8 cellular contexts compared by ENCODE assay signal in the genomic region with DNA sequence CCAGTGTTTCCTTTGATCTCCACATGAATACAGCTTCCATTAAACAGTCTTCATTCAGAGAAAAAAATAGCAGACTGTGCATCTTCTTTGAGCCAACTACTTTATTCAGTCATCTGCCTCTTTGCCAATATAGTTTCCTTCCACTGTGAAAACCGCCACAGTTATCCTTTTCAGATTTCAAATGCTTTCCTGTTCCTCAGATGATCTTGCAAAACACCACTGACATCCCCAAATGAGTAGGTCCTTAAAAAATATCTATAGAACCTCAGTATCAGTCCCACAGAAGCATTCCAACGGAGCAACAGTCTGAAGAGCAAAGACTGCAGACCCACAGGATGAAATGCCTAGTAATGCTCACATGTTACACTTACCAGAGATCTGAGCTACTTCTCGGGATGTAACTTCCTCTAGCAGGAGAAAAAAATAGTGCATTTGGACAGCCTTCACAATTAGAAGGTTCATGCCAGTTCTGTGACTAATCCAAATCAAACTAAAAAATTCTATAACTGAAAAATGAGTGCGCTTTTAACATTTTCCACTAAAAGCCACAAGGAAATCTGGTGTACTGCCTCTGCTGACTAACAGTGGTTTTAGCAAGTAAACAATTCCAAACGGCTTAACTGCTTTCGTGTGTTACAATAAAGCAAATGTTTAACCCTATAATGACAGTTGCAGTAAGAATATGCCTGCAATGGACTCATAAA. TPM values are rescaled to one million over a fixed set of nuclear protein-coding genes. Genes with fewer than 3 reads are reported as not detected.
DNase-seq lines count a peak whose midpoint lies in the region; ATAC-seq lines count a peak whose summit lies in the region.

A gene (minus strand): TSS at position 380 of the 704 bp plus-strand sequence. CDS start 1,458 bp downstream, outside the sequence.

- H3K9me3 ChIP-seq in neuronal stem cell (replicated peaks in 1 of 2; ENCODE audit: control insufficient read depth in 2 of 2, insufficient read depth in 1 of 2, low read depth in 1 of 2, low read length in 2 of 2) = no peaks in the 10 kb centered on the region

- H3K27ac ChIP-seq in neuronal stem cell (replicated peaks; ENCODE audit: low read length) = peak within 1 kb of the TSS; percentile 84

- no peak within 1 kb of the TSS for H3K14ac ChIP-seq in neuronal stem cell (ENCODE audit: low read length)

- H3K27ac Mint-ChIP-seq in activated naive CD4-positive, alpha-beta T cell treated with anti-CD3 and anti-CD28 coated beads, Interleukin-2, amount 50 U/mL, for 72 hours = peak within 1 kb of the TSS; percentile 84 to 91

- no peak within 1 kb of the TSS for H4K91ac ChIP-seq in neuronal stem cell (ENCODE audit: low read depth, low read length, poor library complexity)

- H3K18ac ChIP-seq in neuronal stem cell (ENCODE audit: low read length) = no peak within 1 kb of the TSS

- H2AK5ac ChIP-seq in neuronal stem cell (ENCODE audit: low read depth, low read length) = no peak within 1 kb of the TSS

- no peak within 1 kb of the TSS for H2BK5ac ChIP-seq in neuronal stem cell (ENCODE audit: low read length)

- H3K9me3 Mint-ChIP-seq in activated naive CD4-positive, alpha-beta T cell treated with anti-CD3 and anti-CD28 coated beads, Interleukin-2, amount 50 U/mL, for 72 hours = peaks cover 0 to 2% of the 10 kb centered on the region in 2 donors

- WGBS in neuronal stem cell (ENCODE audit: extremely low coverage in 2 of 2, insufficient read length in 2 of 2, insufficient replicate concordance in 1 of 2), 2 donors = no CpG with 5 or more reads among the region's 6 CpGs

- H3K4me3 ChIP-seq in neuronal stem cell (ENCODE audit: low read length in 2 of 2) = peak within 1 kb of the TSS in 1 of 2 donors; percentile 34

- H3K36me3 ChIP-seq in neuronal stem cell (replicated peaks in 1 of 2; ENCODE audit: control insufficient read depth in 2 of 2, insufficient read depth in 2 of 2, low read length in 2 of 2) = peaks cover 0 to 12% of the 10 kb centered on the region in 2 donors

- no peak within 1 kb of the TSS for H3K23ac ChIP-seq in neuronal stem cell (ENCODE audit: low read depth, low read length, poor library complexity)

- DNase-seq in C1 segment of cervical spinal cord (lab: John Stamatoyannopoulos, UW) = peak in 12 of 14 donors; percentile 5 to 90 (median 20)
- peak; percentile 11 for DNase-seq in NCI-H2081 treated with DMSO at 0.1 percent for 48 hours (lab: John Stamatoyannopoulos, UW)
- peak in 1 of 2 donors; percentile 24 for DNase-seq in activated naive CD4-positive, alpha-beta T cell treated with anti-CD3 and anti-CD28 coated beads, Interleukin-2, amount 50 U/mL, for 72 hours (ENCODE audit: low spot score in 2 of 2)
- DNase-seq in globus pallidus (ENCODE audit: low spot score) = peak; percentile 83
- DNase-seq in neuronal stem cell (ENCODE audit: low spot score) = peak; percentile 30

- ATAC-seq in GM19324 (IDR thresholded peaks at IDR 0.05; ENCODE audit: low FRiP score, unreplicated experiment) = peak; percentile 32
- ATAC-seq in activated naive CD4-positive, alpha-beta T cell treated with anti-CD3 and anti-CD28 coated beads, Interleukin-2, amount 50 U/mL, for 72 hours = peak; percentile 72 to 73
- ATAC-seq in HG03196 (IDR thresholded peaks at IDR 0.05; ENCODE audit: unreplicated experiment) = no peak
- no peak for ATAC-seq in HG02571 (IDR thresholded peaks at IDR 0.05; ENCODE audit: unreplicated experiment)

- H3K27me3 ChIP-seq in neuronal stem cell (ENCODE audit: control insufficient read depth in 3 of 3, insufficient read depth in 3 of 3, low read depth in 1 of 3, low read length in 3 of 3) = no peaks in the 10 kb centered on the region

- no peak within 1 kb of the TSS for H3K9ac ChIP-seq in neuronal stem cell (ENCODE audit: low read depth, low read length, poor library complexity)

- H2BK12ac ChIP-seq in neuronal stem cell (ENCODE audit: low read length) = no peak within 1 kb of the TSS

- H2BK15ac ChIP-seq in neuronal stem cell (ENCODE audit: low read length) = no peak within 1 kb of the TSS

- H3K79me1 ChIP-seq in neuronal stem cell (ENCODE audit: low read depth, low read length) = no peaks in the 10 kb centered on the region

- no peak within 1 kb of the TSS for H2BK120ac ChIP-seq in neuronal stem cell (ENCODE audit: low read depth, low read length)

- no peak within 1 kb of the TSS for H3K4ac ChIP-seq in neuronal stem cell (ENCODE audit: low read length)

- peak within 1 kb of the TSS; percentile 76 for H2AFZ ChIP-seq in neuronal stem cell (ENCODE audit: low read length)

- peaks cover 0 to 7% of the 10 kb centered on the region in 2 donors for H3K36me3 Mint-ChIP-seq in activated naive CD4-positive, alpha-beta T cell treated with anti-CD3 and anti-CD28 coated beads, Interleukin-2, amount 50 U/mL, for 72 hours

- no peak within 1 kb of the TSS for H4K8ac ChIP-seq in neuronal stem cell (ENCODE audit: low read depth, low read length)

- H3K4me2 ChIP-seq in neuronal stem cell (ENCODE audit: insufficient read depth, low read length, poor library complexity, severe bottlenecking) = peak within 1 kb of the TSS; percentile 27

- H3K4me1 ChIP-seq in neuronal stem cell (ENCODE audit: control insufficient read depth in 2 of 2, insufficient read depth in 1 of 2, low read depth in 1 of 2, low read length in 2 of 2) = peaks cover 0 to 17% of the 10 kb centered on the region in 2 donors

RNA-seq across cellular contexts. Expression of the gene that starts here (rescaled TPM):
- 10 to 100 TPM; 22.1 to 43.0 TPM for total RNA-seq in activated naive CD4-positive, alpha-beta T cell treated with anti-CD3 and anti-CD28 coated beads, Interleukin-2, amount 50 U/mL, for 72 hours
- polyA plus RNA-seq in neuronal stem cell (2013, experiment 1 of 2) = 11.7 TPM
- 11.4 TPM for polyA plus RNA-seq in neuronal stem cell (2013, experiment 2 of 2)

Comparison
In these comparisons a context has a peak if more than half of its experiments do, and no peak if none do; other contexts are left out.
1. ATAC-seq: peak in GM19324 (single experiment) and activated naive CD4-positive, alpha-beta T cell treated with anti-CD3 and anti-CD28 coated beads, Interleukin-2, amount 50 U/mL, for 72 hours (2 of 2); none in HG03196 (single experiment) and HG02571 (single experiment).